ENCODE assay signal across 10 cellular contexts in the genomic region with DNA sequence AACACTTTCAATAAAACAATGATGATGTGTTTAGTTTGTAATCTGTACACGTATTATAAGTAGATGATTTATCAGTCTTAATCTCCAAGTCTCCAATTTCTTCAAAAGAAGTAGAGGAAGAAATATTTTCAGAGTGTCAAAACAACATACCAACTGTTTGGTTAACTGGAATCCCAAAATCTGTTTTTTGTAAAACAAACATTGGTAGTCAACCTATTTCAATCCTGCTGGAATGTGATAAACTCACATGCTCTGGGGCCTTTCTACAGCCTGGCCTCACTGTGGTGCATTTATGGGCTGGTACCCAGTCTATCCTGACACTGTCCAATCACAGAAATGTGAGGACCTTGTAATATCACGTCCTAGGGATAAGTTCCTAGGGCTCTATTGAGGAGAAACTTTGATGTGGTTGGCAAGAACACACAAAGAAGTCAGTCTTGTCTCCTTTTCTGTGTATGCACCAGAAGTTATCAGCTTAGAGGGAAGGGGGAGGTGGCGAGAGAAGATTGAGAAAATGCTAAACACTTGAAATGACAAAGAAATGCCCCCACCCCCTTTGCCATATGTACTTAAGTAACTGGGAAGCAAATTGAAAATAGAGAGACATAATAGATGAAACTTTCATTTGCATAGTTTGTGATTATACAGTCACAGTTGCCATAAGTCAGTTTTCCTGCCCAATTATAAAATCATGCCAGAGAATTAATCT. TPM values are rescaled to one million over a fixed set of nuclear protein-coding genes. Genes with fewer than 3 reads are reported as not detected.
A peak's percentile ranks its signal among the peaks of the same experiment; 100 is the strongest.
DNase-seq lines count a peak whose midpoint lies in the region; ATAC-seq and TF ChIP-seq lines count a peak whose summit lies in the region.
"Had no signal": no experiment of that assay in that cellular context is flagged by ENCODE, and none has a peak within 500 bp of the region (broad histone marks: within the 10 kb centered on the region; RNA-seq: fewer than 3 reads in every experiment).

No MANE protein-coding gene starts in this region.

- CTCF ChIA-PET in activated naive CD4-positive, alpha-beta T cell treated with anti-CD3 and anti-CD28 coated beads for 36 hours (lab: Charles Lee) = interaction anchor here (0.6 to 3.4 kb wide), 2 partner anchors 11 to 308 kb away, joined by 3 to 20 read pairs; no protein-coding TSS in a partner anchor

- no peak overlapping the region for H3K27ac Mint-ChIP-seq in activated naive CD4-positive, alpha-beta T cell treated with anti-CD3 and anti-CD28 coated beads for 36 hours
- H3K27ac Mint-ChIP-seq: dendritic cell treated with granulocyte-macrophage colony-stimulating factor and Interleukin-4, amounts not matched to agents 40 ng/mL and 50 ng/mL, for 4 days had no signal

- H3K36me3 ChIP-seq in left lung = no peaks in the 10 kb centered on the region
- no peaks in the 10 kb centered on the region for H3K36me3 ChIP-seq in esophagus squamous epithelium

- no peaks in the 10 kb centered on the region for H3K9me3 Mint-ChIP-seq in activated naive CD4-positive, alpha-beta T cell treated with anti-CD3 and anti-CD28 coated beads for 36 hours
- H3K9me3 Mint-ChIP-seq: dendritic cell treated with granulocyte-macrophage colony-stimulating factor and Interleukin-4, amounts not matched to agents 40 ng/mL and 50 ng/mL, for 4 days had no signal

- no peaks in the 10 kb centered on the region for H3K36me3 Mint-ChIP-seq in activated naive CD4-positive, alpha-beta T cell treated with anti-CD3 and anti-CD28 coated beads for 36 hours (ENCODE audit: low read depth)

- DNase-seq in NCI-H510A (lab: John Stamatoyannopoulos, UW) = peak; percentile 11
- DNase-seq in NCI-H510A treated with DMSO at 0.1 percent for 48 hours (lab: John Stamatoyannopoulos, UW) = no peak
- DNase-seq in HCEC 1CT = peak; percentile 45
- no peak for DNase-seq in left lung
- DNase-seq in GM19238 (ENCODE audit: insufficient read length, low spot score) = no peak
- no peak for DNase-seq in activated naive CD4-positive, alpha-beta T cell treated with anti-CD3 and anti-CD28 coated beads for 36 hours
- DNase-seq in esophagus squamous epithelium (lab: John Stamatoyannopoulos, UW) = no peak

- H3K4me1 ChIP-seq in left lung (no peaks in the 10 kb centered on the region), esophagus squamous epithelium (no peaks in the 10 kb centered on the region)
- H3K4me1 ChIP-seq: A549 had no signal

- WGBS in esophagus squamous epithelium, 2 donors = 54 to 59% methylated on average over 3 of the region's 3 CpGs

- H3K9me3 ChIP-seq in left lung (no peaks in the 10 kb centered on the region), esophagus squamous epithelium (no peaks in the 10 kb centered on the region)
- H3K9me3 ChIP-seq: A549 had no signal

- no peak for TF ChIP-seq POLR2A in esophagus squamous epithelium (IDR thresholded peaks at IDR 0.05)

- no peaks in the 10 kb centered on the region for H3K27me3 ChIP-seq in left lung
- no peaks in the 10 kb centered on the region for H3K27me3 ChIP-seq in esophagus squamous epithelium

- TF ChIP-seq CTCF in left lung (IDR thresholded peaks at IDR 0.05) = no peak
- no peak for TF ChIP-seq CTCF in esophagus squamous epithelium (IDR thresholded peaks at IDR 0.05)

- intact Hi-C loops in left lung (cut with DNase I) = no loop called here
- intact Hi-C loops in activated naive CD4-positive, alpha-beta T cell treated with anti-CD3 and anti-CD28 coated beads for 36 hours (cut with micrococcal nuclease) = no loop called here
- intact Hi-C loops in esophagus squamous epithelium (cut with DNase I) = no loop called here

- H3K4me3 ChIP-seq in left lung (no peak overlapping the region), esophagus squamous epithelium (no peak overlapping the region)
- H3K4me3 ChIP-seq: A549 had no signal

- H3K4me1 Mint-ChIP-seq in activated naive CD4-positive, alpha-beta T cell treated with anti-CD3 and anti-CD28 coated beads for 36 hours (ENCODE audit: low read depth) = peaks cover 2% of the 10 kb centered on the region

- no peaks in the 10 kb centered on the region for H3K27me3 Mint-ChIP-seq in activated naive CD4-positive, alpha-beta T cell treated with anti-CD3 and anti-CD28 coated beads for 36 hours (ENCODE audit: low read depth)
- H3K27me3 Mint-ChIP-seq: dendritic cell treated with granulocyte-macrophage colony-stimulating factor and Interleukin-4, amounts not matched to agents 40 ng/mL and 50 ng/mL, for 4 days had no signal

- no peak overlapping the region for H3K4me3 Mint-ChIP-seq in activated naive CD4-positive, alpha-beta T cell treated with anti-CD3 and anti-CD28 coated beads for 36 hours
- H3K4me3 Mint-ChIP-seq: dendritic cell treated with granulocyte-macrophage colony-stimulating factor and Interleukin-4, amounts not matched to agents 40 ng/mL and 50 ng/mL, for 4 days had no signal

- ATAC-seq in HG03558 (IDR thresholded peaks at IDR 0.05; ENCODE audit: extremely low read depth, unreplicated experiment) (peak; percentile 21), left lung (no peak)

- H3K27ac ChIP-seq in left lung (peak overlapping the region; percentile 14 to 23), esophagus squamous epithelium (no peak overlapping the region)
- H3K27ac ChIP-seq: A549 had no signal

RNA-seq across cellular contexts. Expression of a gene that starts 47.1 kb away (rescaled TPM):
- total RNA-seq in left lung = 10 to 100 TPM; 45.2 to 45.4 TPM
- total RNA-seq in activated naive CD4-positive, alpha-beta T cell treated with anti-CD3 and anti-CD28 coated beads for 36 hours = 10 to 100 TPM; 78.2 to 82.9 TPM
- total RNA-seq in esophagus squamous epithelium = 10 to 100 TPM; 16.0 to 58.6 (median 42.4) TPM

RNA-seq across cellular contexts. Expression of a gene that starts 47.4 kb away (rescaled TPM):
- total RNA-seq in left lung = 1 to 10 TPM; 2.0 to 2.7 TPM
- 1 to 10 TPM; 2.0 to 2.4 TPM for total RNA-seq in activated naive CD4-positive, alpha-beta T cell treated with anti-CD3 and anti-CD28 coated beads for 36 hours
- 1 to 10 TPM in 2 of 4 donors, under 1 TPM in 1, not detected in 1; 0.35 to 3.4 (median 1.1) TPM for total RNA-seq in esophagus squamous epithelium

Comparison
In these comparisons a context has a peak if more than half of its experiments do, and no peak if none do; other contexts are left out.
1. DNase-seq: peak in NCI-H510A (single experiment) and HCEC 1CT (single experiment); none in NCI-H510A treated with DMSO at 0.1 percent for 48 hours (single experiment), left lung (0 of 2), GM19238 (single experiment), activated naive CD4-positive, alpha-beta T cell treated with anti-CD3 and anti-CD28 coated beads for 36 hours (single experiment) and esophagus squamous epithelium (single experiment).
2. H3K27ac ChIP-seq: peak in left lung (2 of 2); none in esophagus squamous epithelium (0 of 4).